In the genomic region with DNA sequence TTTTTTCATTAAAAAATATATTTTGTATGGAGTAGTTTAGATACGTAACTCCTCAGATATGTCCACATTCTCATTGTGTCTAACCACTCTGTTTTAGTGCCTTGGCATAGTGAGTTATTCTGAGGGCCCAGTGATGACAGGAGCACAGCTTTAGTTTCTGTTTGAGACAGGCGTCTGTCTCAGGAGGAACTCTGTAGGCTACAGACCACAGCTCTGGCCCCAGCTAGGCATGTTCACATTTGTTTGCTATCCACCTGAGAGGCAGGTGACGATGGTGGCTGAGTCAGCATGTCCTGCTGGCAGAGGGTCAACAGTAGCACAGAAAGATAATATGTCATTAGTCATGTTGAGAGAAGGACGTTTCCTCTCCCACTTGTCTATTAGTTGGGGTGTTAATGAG, we compare ENCODE assay signal across 8 cellular contexts. TPM values are rescaled to one million over a fixed set of nuclear protein-coding genes. Genes with fewer than 3 reads are reported as not detected.
A peak's percentile ranks its signal among the peaks of the same experiment; 100 is the strongest.
DNase-seq lines count a peak whose midpoint lies in the region; ATAC-seq and TF ChIP-seq lines count a peak whose summit lies in the region.

No MANE protein-coding gene starts in this region.

- H3K9ac ChIP-seq in DND-41 (ENCODE audit: low read depth, low read length) (no peak overlapping the region), smooth muscle cell (ENCODE audit: low read depth) (peak overlapping the region; percentile 43)

- H3K27me3 Mint-ChIP-seq in MCF 10A (ENCODE audit: insufficient read depth, unreplicated experiment), result no peaks in the 10 kb centered on the region

- peaks cover 41% of the 10 kb centered on the region for H3K4me1 Mint-ChIP-seq in MCF 10A (ENCODE audit: insufficient read depth, unreplicated experiment)

- H3K27me3 ChIP-seq in DND-41 (ENCODE audit: insufficient read depth, low read length, poor library complexity), result no peaks in the 10 kb centered on the region
- no peaks in the 10 kb centered on the region for H3K27me3 ChIP-seq in smooth muscle cell (ENCODE audit: low read depth)

- peak overlapping the region; percentile 94 for H3K27ac Mint-ChIP-seq in MCF 10A (ENCODE audit: low read depth, unreplicated experiment)

- no peak for DNase-seq in DND-41
- peak; percentile 73 for DNase-seq in MCF 10A (ENCODE audit: unreplicated experiment)
- DNase-seq in smooth muscle cell (lab: John Stamatoyannopoulos, UW; ENCODE audit: unreplicated experiment), result no peak
- no peak for DNase-seq in SK-N-DZ (ENCODE audit: low spot score)
- DNase-seq in NAMALWA (ENCODE audit: low spot score), result no peak
- DNase-seq in medulla oblongata (ENCODE audit: extremely low spot score), result no peak

- peak overlapping the region; percentile 56 for H3K4me3 Mint-ChIP-seq in MCF 10A (ENCODE audit: unreplicated experiment)

- H3F3A ChIP-seq in smooth muscle cell (ENCODE audit: low read depth), result peaks cover 9% of the 10 kb centered on the region

- H3K4me2 ChIP-seq in DND-41 (ENCODE audit: insufficient read depth, low read length), result no peak overlapping the region
- H3K4me2 ChIP-seq in smooth muscle cell, result peak overlapping the region; percentile 58

- no peak overlapping the region for H2AFZ ChIP-seq in DND-41 (ENCODE audit: low read depth, low read length)
- no peak overlapping the region for H2AFZ ChIP-seq in smooth muscle cell (ENCODE audit: low read depth)

- peaks cover 92% of the 10 kb centered on the region for H3K79me2 ChIP-seq in DND-41 (ENCODE audit: insufficient read depth, low read length)
- peaks cover 39% of the 10 kb centered on the region for H3K79me2 ChIP-seq in smooth muscle cell (ENCODE audit: low read depth)

- peaks cover 4% of the 10 kb centered on the region; the same call in 1 of the 2 replicates for H3K36me3 ChIP-seq in DND-41 (ENCODE audit: insufficient read depth, low read length)
- H3K36me3 ChIP-seq in smooth muscle cell (ENCODE audit: low read depth), result no peaks in the 10 kb centered on the region

- CTCF ChIA-PET in MCF 10A (lab: Yijun Ruan, JAX), result interaction anchor here (0.6 to 2.1 kb wide), 6 partner anchors 16 to 283 kb away, joined by 3 to 15 read pairs (median 3); a partner anchor contains a TSS

- intact Hi-C loops in MCF 10A (cut with micrococcal nuclease), result no loop called here

- H3K9me3 ChIP-seq in DND-41 (ENCODE audit: insufficient read depth, low read length, severe bottlenecking), result no peaks in the 10 kb centered on the region
- H3K9me3 ChIP-seq in smooth muscle cell (replicated peaks; ENCODE audit: low read depth), result no peaks in the 10 kb centered on the region

- peaks cover 7% of the 10 kb centered on the region for H3K36me3 Mint-ChIP-seq in MCF 10A (ENCODE audit: insufficient read depth, unreplicated experiment)

- peak; percentile 66; the same call in 2 of the 3 replicates for ATAC-seq in DND-41 (ENCODE audit: insufficient read depth, low read depth)
- peak; percentile 92 for ATAC-seq in GM21381 (IDR thresholded peaks at IDR 0.05; ENCODE audit: unreplicated experiment)
- ATAC-seq in HG03571 (IDR thresholded peaks at IDR 0.05; ENCODE audit: unreplicated experiment), result peak; percentile 87

- H3K9me3 Mint-ChIP-seq in MCF 10A (ENCODE audit: unreplicated experiment), result no peaks in the 10 kb centered on the region

- TF ChIP-seq CTCF in DND-41 (IDR thresholded peaks at IDR 0.05; ENCODE audit: borderline replicate concordance, extremely low read depth, low read length, poor library complexity, severe bottlenecking), result no peak
- no peak for TF ChIP-seq CTCF in MCF 10A (IDR thresholded peaks at IDR 0.05; ENCODE audit: unreplicated experiment)
- no peak for TF ChIP-seq CTCF in smooth muscle cell (IDR thresholded peaks at IDR 0.05; ENCODE audit: borderline replicate concordance, insufficient read depth, poor library complexity, severe bottlenecking)

- H3K27ac ChIP-seq in DND-41 (ENCODE audit: low read length), result no peak overlapping the region
- H3K27ac ChIP-seq in smooth muscle cell (ENCODE audit: low read depth), result peak overlapping the region; percentile 73

- no TSS peak for BruUV-seq in MCF 10A (replicated peaks; lab: Mats Ljungman, UMichigan)

- H4K20me1 ChIP-seq in DND-41 (ENCODE audit: insufficient read depth, low read length), result peaks cover 72% of the 10 kb centered on the region
- H4K20me1 ChIP-seq in smooth muscle cell (ENCODE audit: low read depth), result peaks cover 44% of the 10 kb centered on the region

- WGBS in smooth muscle cell (ENCODE audit: low lambda C conversion rate), result 27% methylated on average over 4 of the region's 4 CpGs

- H3K4me3 ChIP-seq in DND-41 (ENCODE audit: low read depth in 1 of 2, low read length in 2 of 2) (no peak overlapping the region), smooth muscle cell (peak overlapping the region; percentile 17)

- POLR2A ChIA-PET in MCF 10A (lab: Yijun Ruan, JAX), result interaction anchor here (0.8 to 2.5 kb wide), 7 partner anchors 10 to 67 kb away, joined by 3 to 77 read pairs (median 6); a partner anchor contains a TSS

- peaks cover under 1% of the 10 kb centered on the region; the same call in 1 of the 2 replicates for H3K4me1 ChIP-seq in DND-41 (ENCODE audit: insufficient read depth, low read length)
- peaks cover 8% of the 10 kb centered on the region for H3K4me1 ChIP-seq in smooth muscle cell (ENCODE audit: low read depth)

RNA-seq across cellular contexts. Expression of a gene that starts 16.3 kb away (rescaled TPM):
- total RNA-seq in MCF 10A (2022), result 16.0 and 18.6 TPM in 2 replicates
- 19.9 and 24.0 TPM in 2 replicates for total RNA-seq in smooth muscle cell
- polyA plus RNA-seq in smooth muscle cell, result 11.8 and 14.6 TPM in 2 replicates
- 5.0 and 7.0 TPM in 2 replicates for polyA plus RNA-seq in SK-N-DZ (2014; cell fraction: cytosol; rRNA removed)
- 7.8 and 13.3 TPM in 2 replicates for polyA plus RNA-seq in SK-N-DZ (2014; cell fraction: nucleus; rRNA removed)
